Comparison of ENCODE assay signal across 2 cellular contexts in the genomic region with DNA sequence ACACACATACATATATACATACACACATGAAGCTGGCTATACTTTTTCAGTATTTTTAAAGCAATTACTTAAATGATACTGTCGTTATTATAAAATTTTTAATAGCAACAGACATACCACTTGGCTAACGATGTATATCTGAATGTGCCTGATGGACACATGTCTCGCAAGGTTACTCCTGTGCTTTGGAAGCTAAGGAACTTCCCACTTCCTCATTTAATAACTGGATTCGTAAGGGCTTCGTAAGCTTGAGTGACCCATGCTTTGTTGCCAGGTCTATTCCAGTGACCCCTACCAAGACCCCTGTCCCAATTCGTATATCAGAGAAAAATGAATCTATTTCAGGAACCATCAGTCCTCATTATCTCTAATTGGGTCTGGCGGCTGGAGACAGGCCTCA.
A peak's percentile ranks its signal among the peaks of the same experiment; 100 is the strongest.
TF ChIP-seq lines count a peak whose summit lies in the region.

No MANE protein-coding gene starts in this region.

TF ChIP-seq in GM12891, 5 proteins besides CTCF, POLR2A, EP300 and RAD21 (continued from another document):
- TF ChIP-seq SPI1 (IDR thresholded peaks at IDR 0.05; ENCODE audit: low read depth, low read length), result peak; percentile 43; the same call in 1 of the 2 replicates

TF ChIP-seq in H1, 55 proteins besides CTCF, POLR2A, EP300 and RAD21 (continued from another document):
- TF ChIP-seq, protein P1, sequence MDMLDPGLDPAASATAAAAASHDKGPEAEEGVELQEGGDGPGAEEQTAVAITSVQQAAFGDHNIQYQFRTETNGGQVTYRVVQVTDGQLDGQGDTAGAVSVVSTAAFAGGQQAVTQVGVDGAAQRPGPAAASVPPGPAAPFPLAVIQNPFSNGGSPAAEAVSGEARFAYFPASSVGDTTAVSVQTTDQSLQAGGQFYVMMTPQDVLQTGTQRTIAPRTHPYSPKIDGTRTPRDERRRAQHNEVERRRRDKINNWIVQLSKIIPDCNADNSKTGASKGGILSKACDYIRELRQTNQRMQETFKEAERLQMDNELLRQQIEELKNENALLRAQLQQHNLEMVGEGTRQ (IDR thresholded peaks at IDR 0.05; ENCODE audit: low read length), result no peak
- TF ChIP-seq SUZ12 (IDR thresholded peaks at IDR 0.05; ENCODE audit: low read length), result no peak
- TF ChIP-seq SRF (IDR thresholded peaks at IDR 0.05; ENCODE audit: low read depth, low read length), result no peak
- no peak for TF ChIP-seq GABPA (IDR thresholded peaks at IDR 0.05; ENCODE audit: borderline replicate concordance, insufficient read depth, low read length)
- no peak for TF ChIP-seq MAFK (IDR thresholded peaks at IDR 0.05; ENCODE audit: low read depth, low read length)
- TF ChIP-seq SAP30 (IDR thresholded peaks at IDR 0.05; ENCODE audit: insufficient read depth, insufficient replicate concordance, low read length), result no peak
TF ChIP-seq in H1: peak in this region for 0.
